ENCODE assay signal across 19 cellular contexts in the genomic region with DNA sequence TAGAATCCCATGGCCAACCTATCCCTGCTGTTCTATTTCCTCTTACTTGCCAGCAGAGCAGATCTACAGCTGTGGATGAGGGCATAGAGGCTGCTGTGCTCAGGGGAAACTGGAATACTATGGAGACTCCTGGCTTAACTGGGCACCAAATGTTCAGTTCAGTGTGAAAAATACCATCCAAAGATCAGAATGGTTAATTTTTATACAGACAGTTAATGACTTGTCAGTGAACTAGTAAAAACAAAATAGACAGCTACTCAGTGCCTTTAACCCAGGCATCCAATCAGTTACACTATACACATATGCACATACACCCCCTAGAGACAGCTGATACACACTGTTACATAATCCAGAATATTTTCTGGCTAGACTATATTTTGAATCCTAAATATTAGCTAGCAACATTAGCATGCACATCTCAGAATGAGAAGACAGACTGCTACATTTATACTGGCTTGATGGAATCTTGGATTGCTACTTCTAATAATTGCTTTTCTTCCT. TPM values are rescaled to one million over a fixed set of nuclear protein-coding genes. Genes with fewer than 3 reads are reported as not detected.
DNase-seq lines count a peak whose midpoint lies in the region; ATAC-seq, FAIRE-seq and TF ChIP-seq lines count a peak whose summit lies in the region.
"Had no signal": no experiment of that assay in that cellular context is flagged by ENCODE, and none has a peak within 500 bp of the region (broad histone marks: within the 10 kb centered on the region; RNA-seq: fewer than 3 reads in every experiment).

No MANE protein-coding gene starts in this region.

- FAIRE-seq in urothelium cell line (lab: Jason Lieb, UNC) = no peak

- H3K4me3 Mint-ChIP-seq in chondrocyte (ENCODE audit: unreplicated experiment) (no peak overlapping the region), nephron (no peak overlapping the region)
- no peak overlapping the region for H3K4me3 Mint-ChIP-seq in activated CD4-positive, alpha-beta memory T cell treated with anti-CD3 and anti-CD28 coated beads, Interleukin-2, amount 10 ng/mL, durations not matched to agents 7 days and 5 days

- no peak overlapping the region for H3K4me3 ChIP-seq in GM06990 (replicated peaks; ENCODE audit: low read depth, low read length)
- no peak overlapping the region for H3K4me3 ChIP-seq in OCI-LY1 (ENCODE audit: low read depth, low read length, poor library complexity, severe bottlenecking)
- no peak overlapping the region for H3K4me3 ChIP-seq in Peyer's patch
- H3K4me3 ChIP-seq: BLaER1, HAP-1, SJCRH30 had no signal

- POLR2A ChIA-PET in activated CD4-positive, alpha-beta memory T cell treated with anti-CD3 and anti-CD28 coated beads, Interleukin-2, amount 10 ng/mL, durations not matched to agents 7 days and 5 days (lab: Charles Lee) = interaction anchor here (0.6 to 0.7 kb wide), 2 partner anchors 56 to 166 kb away, joined by 3 read pairs; no protein-coding TSS in a partner anchor

- no peaks in the 10 kb centered on the region for H3K27me3 ChIP-seq in GM06990 (replicated peaks; ENCODE audit: control insufficient read depth, insufficient read depth, low read length)
- no peaks in the 10 kb centered on the region for H3K27me3 ChIP-seq in OCI-LY1 (ENCODE audit: insufficient read depth, low read length)
- no peaks in the 10 kb centered on the region for H3K27me3 ChIP-seq in Peyer's patch
- H3K27me3 ChIP-seq: BLaER1, SJCRH30 had no signal

- H2AFZ ChIP-seq in OCI-LY1 (ENCODE audit: low read length) = no peak overlapping the region

- H3K36me3 ChIP-seq in GM06990 (ENCODE audit: control insufficient read depth, insufficient read depth, low read length) (no peaks in the 10 kb centered on the region), OCI-LY1 (ENCODE audit: insufficient read depth, low read length) (no peaks in the 10 kb centered on the region; the same call in 1 of the 2 replicates), Peyer's patch (no peaks in the 10 kb centered on the region)
- H3K36me3 ChIP-seq: BLaER1, HAP-1 had no signal

- H3K27me3 Mint-ChIP-seq in chondrocyte (ENCODE audit: low read depth) (no peaks in the 10 kb centered on the region), nephron (ENCODE audit: low read depth) (no peaks in the 10 kb centered on the region)
- H3K27me3 Mint-ChIP-seq in activated CD4-positive, alpha-beta memory T cell treated with anti-CD3 and anti-CD28 coated beads, Interleukin-2, amount 10 ng/mL, durations not matched to agents 7 days and 5 days = no peaks in the 10 kb centered on the region

- H3K79me2 ChIP-seq in OCI-LY1 (ENCODE audit: insufficient read depth, low read length) = no peaks in the 10 kb centered on the region

- H3K27ac ChIP-seq in OCI-LY1 (ENCODE audit: low read depth, low read length, poor library complexity, severe bottlenecking) (no peak overlapping the region), Peyer's patch (no peak overlapping the region)
- H3K27ac ChIP-seq: BLaER1, RWPE1, SJCRH30 had no signal

- no peak overlapping the region for H3K9ac ChIP-seq in OCI-LY1 (ENCODE audit: low read length)
- H3K9ac ChIP-seq: BLaER1 had no signal

- TF ChIP-seq POLR2A in Peyer's patch (IDR thresholded peaks at IDR 0.05) = no peak

- ATAC-seq in HG02870 (IDR thresholded peaks at IDR 0.05; ENCODE audit: unreplicated experiment) = no peak

- no peak overlapping the region for H3K4me2 ChIP-seq in OCI-LY1 (ENCODE audit: low read length)
- H3K4me2 ChIP-seq: BLaER1 had no signal

- peak overlapping the region; percentile 12 for H3K27ac Mint-ChIP-seq in chondrocyte (ENCODE audit: unreplicated experiment)
- H3K27ac Mint-ChIP-seq in nephron = peak overlapping the region in 2 of 3 experiments; percentile 44 to 72
- no peak overlapping the region for H3K27ac Mint-ChIP-seq in activated CD4-positive, alpha-beta memory T cell treated with anti-CD3 and anti-CD28 coated beads, Interleukin-2, amount 10 ng/mL, durations not matched to agents 7 days and 5 days

- DNase-seq in GM06990 (ENCODE audit: extremely low read depth, insufficient read length) (no peak), chondrocyte (ENCODE audit: low spot score) (no peak), Peyer's patch (no peak), urothelium cell line (ENCODE audit: low spot score) (no peak)
- DNase-seq in activated CD4-positive, alpha-beta memory T cell treated with anti-CD3 and anti-CD28 coated beads, Interleukin-2, amount 10 ng/mL, durations not matched to agents 7 days and 5 days = no peak
- DNase-seq: DMS153, IMR-90, NCI-H1092 treated with DMSO at 0.1 percent for 48 hours, NCI-H187, NCI-H2171, NCI-H446 treated with DMSO at 0.1 percent for 48 hours, NCI-H774, SJCRH30 had no signal

- H3K9me3 ChIP-seq in OCI-LY1 (ENCODE audit: low read length) = 0 out of 2 replicates have a peak, but pooled peaks cover 3% of the 10 kb centered on the region
- H3K9me3 ChIP-seq in Peyer's patch = no peaks in the 10 kb centered on the region
- H3K9me3 ChIP-seq: HAP-1, SJCRH30 had no signal

- CTCF ChIA-PET in activated CD4-positive, alpha-beta memory T cell treated with anti-CD3 and anti-CD28 coated beads, Interleukin-2, amount 10 ng/mL, durations not matched to agents 7 days and 5 days (lab: Charles Lee) = no interaction called here

- no peaks in the 10 kb centered on the region for H3K9me2 ChIP-seq in OCI-LY1 (ENCODE audit: low read depth, low read length)

- H3K4me1 Mint-ChIP-seq in chondrocyte (ENCODE audit: low read depth) (peaks cover 31% of the 10 kb centered on the region), nephron (no peaks in the 10 kb centered on the region)
- peaks cover 37% of the 10 kb centered on the region for H3K4me1 Mint-ChIP-seq in activated CD4-positive, alpha-beta memory T cell treated with anti-CD3 and anti-CD28 coated beads, Interleukin-2, amount 10 ng/mL, durations not matched to agents 7 days and 5 days

- H3K36me3 Mint-ChIP-seq in chondrocyte (ENCODE audit: low read depth) = peaks cover 6% of the 10 kb centered on the region
- H3K36me3 Mint-ChIP-seq in nephron (ENCODE audit: low read depth) = peaks cover 25% of the 10 kb centered on the region
- H3K36me3 Mint-ChIP-seq in activated CD4-positive, alpha-beta memory T cell treated with anti-CD3 and anti-CD28 coated beads, Interleukin-2, amount 10 ng/mL, durations not matched to agents 7 days and 5 days (ENCODE audit: low read depth) = peaks cover 48% of the 10 kb centered on the region

- peaks cover 10% of the 10 kb centered on the region for H3K9me3 Mint-ChIP-seq in chondrocyte (ENCODE audit: low read depth)
- peaks cover 4% of the 10 kb centered on the region for H3K9me3 Mint-ChIP-seq in nephron
- peaks cover 30% of the 10 kb centered on the region for H3K9me3 Mint-ChIP-seq in activated CD4-positive, alpha-beta memory T cell treated with anti-CD3 and anti-CD28 coated beads, Interleukin-2, amount 10 ng/mL, durations not matched to agents 7 days and 5 days

- no peaks in the 10 kb centered on the region for H3F3A ChIP-seq in OCI-LY1 (ENCODE audit: insufficient read depth, low read length)

- peak; percentile 22 for TF ChIP-seq CTCF in GM06990 (IDR thresholded peaks at IDR 0.05; ENCODE audit: insufficient read depth, low read length, poor library complexity, severe bottlenecking)
- TF ChIP-seq CTCF in OCI-LY1 (IDR thresholded peaks at IDR 0.05; ENCODE audit: low read length) = peak; percentile 27; the same call in 1 of the 2 replicates
- TF ChIP-seq CTCF in chondrocyte (IDR thresholded peaks at IDR 0.05) = peak; percentile 22
- TF ChIP-seq CTCF in nephron (IDR thresholded peaks at IDR 0.05; ENCODE audit: unreplicated experiment in 3 of 3) = no peak
- TF ChIP-seq CTCF in Peyer's patch (IDR thresholded peaks at IDR 0.05) = no peak

- H3K4me1 ChIP-seq in OCI-LY1 (ENCODE audit: insufficient read depth, low read length, severe bottlenecking) = no peaks in the 10 kb centered on the region
- no peaks in the 10 kb centered on the region for H3K4me1 ChIP-seq in Peyer's patch
- H3K4me1 ChIP-seq: BLaER1, HAP-1, SJCRH30 had no signal

- no peaks in the 10 kb centered on the region for H4K20me1 ChIP-seq in OCI-LY1 (ENCODE audit: insufficient read depth, low read length)
- H4K20me1 ChIP-seq: BLaER1 had no signal

RNA-seq across cellular contexts. Expression of a gene that starts 59.1 kb away (rescaled TPM):
- 60.0 to 68.9 TPM (median 61.8 TPM) in 3 replicates for total RNA-seq in chondrocyte
- 10 to 100 TPM in 3 of 4 donors, 1 to 10 TPM in 1; 7.4 to 81.7 (median 17.3) TPM for total RNA-seq in Peyer's patch
- 100 to 1,000 TPM; 574 to 590 TPM for total RNA-seq in activated CD4-positive, alpha-beta memory T cell treated with anti-CD3 and anti-CD28 coated beads, Interleukin-2, amount 10 ng/mL, durations not matched to agents 7 days and 5 days

Comparison
In these comparisons a context has a peak if more than half of its experiments do, and no peak if none do; other contexts are left out.
1. CTCF ChIP-seq: peak in GM06990 (single experiment), OCI-LY1 (single experiment) and chondrocyte (single experiment); none in nephron (0 of 3) and Peyer's patch (0 of 6).